Comparison of ENCODE assay signal across 1 cellular context in the genomic region with DNA sequence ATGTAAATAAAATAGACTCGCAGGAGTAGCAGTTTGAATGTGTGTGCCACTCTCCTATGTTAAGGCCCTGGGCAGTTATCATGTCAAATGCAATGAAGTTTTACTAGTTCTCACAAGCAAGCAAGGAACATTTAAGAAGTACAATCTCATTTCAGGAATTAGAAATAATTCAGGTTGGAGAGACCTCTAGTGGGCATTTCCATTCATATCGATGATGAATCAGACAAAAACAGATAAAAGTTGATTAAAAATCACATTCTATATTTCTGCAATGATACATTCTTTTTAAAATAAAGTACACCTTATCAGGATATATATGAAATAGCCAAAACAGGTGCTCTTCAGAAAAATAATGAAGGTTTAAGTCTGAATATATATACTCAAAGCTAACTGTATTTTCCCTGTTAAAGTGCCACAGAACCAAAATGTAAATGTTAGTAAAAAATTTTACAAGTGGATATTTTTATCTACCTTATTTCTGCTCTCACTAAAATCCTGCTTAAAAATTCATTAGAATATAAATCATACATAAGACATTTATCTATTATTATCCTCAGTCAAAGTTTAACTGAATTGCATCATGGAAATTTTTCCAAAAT.
TF ChIP-seq lines count a peak whose summit lies in the region.

No MANE protein-coding gene starts in this region.

TF ChIP-seq in WTC11, 78 proteins besides CTCF, POLR2A, EP300 and RAD21 (continued from another document):
- TF ChIP-seq, protein P1, sequence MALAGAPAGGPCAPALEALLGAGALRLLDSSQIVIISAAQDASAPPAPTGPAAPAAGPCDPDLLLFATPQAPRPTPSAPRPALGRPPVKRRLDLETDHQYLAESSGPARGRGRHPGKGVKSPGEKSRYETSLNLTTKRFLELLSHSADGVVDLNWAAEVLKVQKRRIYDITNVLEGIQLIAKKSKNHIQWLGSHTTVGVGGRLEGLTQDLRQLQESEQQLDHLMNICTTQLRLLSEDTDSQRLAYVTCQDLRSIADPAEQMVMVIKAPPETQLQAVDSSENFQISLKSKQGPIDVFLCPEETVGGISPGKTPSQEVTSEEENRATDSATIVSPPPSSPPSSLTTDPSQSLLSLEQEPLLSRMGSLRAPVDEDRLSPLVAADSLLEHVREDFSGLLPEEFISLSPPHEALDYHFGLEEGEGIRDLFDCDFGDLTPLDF (CRISPR knock-in tag; IDR thresholded peaks at IDR 0.05): no peak
- TF ChIP-seq, protein P2, sequence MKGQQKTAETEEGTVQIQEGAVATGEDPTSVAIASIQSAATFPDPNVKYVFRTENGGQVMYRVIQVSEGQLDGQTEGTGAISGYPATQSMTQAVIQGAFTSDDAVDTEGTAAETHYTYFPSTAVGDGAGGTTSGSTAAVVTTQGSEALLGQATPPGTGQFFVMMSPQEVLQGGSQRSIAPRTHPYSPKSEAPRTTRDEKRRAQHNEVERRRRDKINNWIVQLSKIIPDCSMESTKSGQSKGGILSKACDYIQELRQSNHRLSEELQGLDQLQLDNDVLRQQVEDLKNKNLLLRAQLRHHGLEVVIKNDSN (CRISPR knock-in tag; IDR thresholded peaks at IDR 0.05): no peak
- TF ChIP-seq NFE2L1 (CRISPR knock-in tag; IDR thresholded peaks at IDR 0.05) (no peak), ZNF416 (CRISPR knock-in tag; IDR thresholded peaks at IDR 0.05) (no peak), RELA (CRISPR knock-in tag; IDR thresholded peaks at IDR 0.05; ENCODE audit: borderline replicate concordance) (no peak), TP53 (CRISPR knock-in tag; IDR thresholded peaks at IDR 0.05) (no peak), MXD4 (CRISPR knock-in tag; IDR thresholded peaks at IDR 0.05; ENCODE audit: borderline replicate concordance) (no peak), FOXJ3 (CRISPR knock-in tag; IDR thresholded peaks at IDR 0.05; ENCODE audit: borderline replicate concordance) (no peak), FOXK1 (CRISPR knock-in tag; IDR thresholded peaks at IDR 0.05) (no peak)
- TF ChIP-seq, protein P3, sequence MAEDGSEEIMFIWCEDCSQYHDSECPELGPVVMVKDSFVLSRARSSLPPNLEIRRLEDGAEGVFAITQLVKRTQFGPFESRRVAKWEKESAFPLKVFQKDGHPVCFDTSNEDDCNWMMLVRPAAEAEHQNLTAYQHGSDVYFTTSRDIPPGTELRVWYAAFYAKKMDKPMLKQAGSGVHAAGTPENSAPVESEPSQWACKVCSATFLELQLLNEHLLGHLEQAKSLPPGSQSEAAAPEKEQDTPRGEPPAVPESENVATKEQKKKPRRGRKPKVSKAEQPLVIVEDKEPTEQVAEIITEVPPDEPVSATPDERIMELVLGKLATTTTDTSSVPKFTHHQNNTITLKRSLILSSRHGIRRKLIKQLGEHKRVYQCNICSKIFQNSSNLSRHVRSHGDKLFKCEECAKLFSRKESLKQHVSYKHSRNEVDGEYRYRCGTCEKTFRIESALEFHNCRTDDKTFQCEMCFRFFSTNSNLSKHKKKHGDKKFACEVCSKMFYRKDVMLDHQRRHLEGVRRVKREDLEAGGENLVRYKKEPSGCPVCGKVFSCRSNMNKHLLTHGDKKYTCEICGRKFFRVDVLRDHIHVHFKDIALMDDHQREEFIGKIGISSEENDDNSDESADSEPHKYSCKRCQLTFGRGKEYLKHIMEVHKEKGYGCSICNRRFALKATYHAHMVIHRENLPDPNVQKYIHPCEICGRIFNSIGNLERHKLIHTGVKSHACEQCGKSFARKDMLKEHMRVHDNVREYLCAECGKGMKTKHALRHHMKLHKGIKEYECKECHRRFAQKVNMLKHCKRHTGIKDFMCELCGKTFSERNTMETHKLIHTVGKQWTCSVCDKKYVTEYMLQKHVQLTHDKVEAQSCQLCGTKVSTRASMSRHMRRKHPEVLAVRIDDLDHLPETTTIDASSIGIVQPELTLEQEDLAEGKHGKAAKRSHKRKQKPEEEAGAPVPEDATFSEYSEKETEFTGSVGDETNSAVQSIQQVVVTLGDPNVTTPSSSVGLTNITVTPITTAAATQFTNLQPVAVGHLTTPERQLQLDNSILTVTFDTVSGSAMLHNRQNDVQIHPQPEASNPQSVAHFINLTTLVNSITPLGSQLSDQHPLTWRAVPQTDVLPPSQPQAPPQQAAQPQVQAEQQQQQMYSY (CRISPR knock-in tag; IDR thresholded peaks at IDR 0.05): no peak
